ENCODE assay signal across 19 cellular contexts in the genomic region with DNA sequence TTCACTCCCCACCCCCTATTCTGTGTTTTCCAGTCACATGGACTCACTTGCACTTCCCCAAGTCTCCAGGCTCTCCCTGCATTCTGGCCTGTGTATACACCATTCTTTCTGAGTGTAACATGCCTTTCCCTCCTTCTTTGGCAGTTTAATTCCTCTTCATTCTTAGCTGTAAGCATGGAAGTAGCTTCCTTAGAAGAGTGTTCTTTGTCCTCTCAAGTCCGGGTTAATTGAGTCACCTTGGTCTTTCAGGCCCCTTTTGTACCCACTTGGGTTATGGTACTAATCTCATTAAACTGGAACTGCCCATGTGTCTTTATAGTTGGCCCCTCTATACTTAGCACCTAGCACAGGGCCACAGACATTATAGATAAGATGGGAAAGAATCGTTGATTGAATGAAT.
A peak's percentile ranks its signal among the peaks of the same experiment; 100 is the strongest.
DNase-seq lines count a peak whose midpoint lies in the region; ATAC-seq and TF ChIP-seq lines count a peak whose summit lies in the region.
"Had no signal": no experiment of that assay in that cellular context is flagged by ENCODE, and none has a peak within 500 bp of the region (broad histone marks: within the 10 kb centered on the region; RNA-seq: fewer than 3 reads in every experiment).

No MANE protein-coding gene starts in this region.

- H3K4me1 Mint-ChIP-seq in neural progenitor cell = peaks cover 17% of the 10 kb centered on the region
- H3K4me1 Mint-ChIP-seq: B cell; CD4-positive, CD25-positive, alpha-beta regulatory T cell; H9 had no signal

- H2AFZ ChIP-seq in SU-DHL-6 (ENCODE audit: low read depth, low read length, severe bottlenecking) (peak overlapping the region; percentile 25), neural progenitor cell (replicated peaks) (no peak overlapping the region)
- H2AFZ ChIP-seq: GM23248 had no signal

- H3K79me2 ChIP-seq in SU-DHL-6 (ENCODE audit: insufficient read depth, low read length) (no peaks in the 10 kb centered on the region), neural progenitor cell (ENCODE audit: low read depth) (no peaks in the 10 kb centered on the region)

- DNase-seq in NCI-H82 (lab: John Stamatoyannopoulos, UW) (peak; percentile 36), NCI-H82 treated with DMSO at 0.1 percent for 48 hours (lab: John Stamatoyannopoulos, UW; ENCODE audit: unreplicated experiment) (no peak), neural progenitor cell (ENCODE audit: low spot score) (peak; percentile 78), psoas muscle (no peak), iPS-NIHi11 (ENCODE audit: low spot score) (no peak)
- DNase-seq: Caco-2; CD4-positive, CD25-positive, alpha-beta regulatory T cell; CD8-positive, alpha-beta T cell; DMS153; DND-41; GM23248; H9 had no signal

- H3K9me3 ChIP-seq in SU-DHL-6 (ENCODE audit: insufficient read depth, low read length) (no peaks in the 10 kb centered on the region), neural progenitor cell (ENCODE audit: low read depth) (no peaks in the 10 kb centered on the region), psoas muscle (no peaks in the 10 kb centered on the region)
- H3K9me3 ChIP-seq: BLaER1, Caco-2 had no signal

- peak overlapping the region; percentile 3 for H3K27ac Mint-ChIP-seq in neural progenitor cell
- H3K27ac Mint-ChIP-seq: B cell; CD4-positive, CD25-positive, alpha-beta regulatory T cell; CD8-positive, alpha-beta T cell had no signal

- no peaks in the 10 kb centered on the region for H3K36me3 Mint-ChIP-seq in neural progenitor cell
- H3K36me3 Mint-ChIP-seq: CD4-positive, CD25-positive, alpha-beta regulatory T cell; CD8-positive, alpha-beta T cell had no signal

- H3F3A ChIP-seq in SU-DHL-6 (ENCODE audit: insufficient read depth) (no peaks in the 10 kb centered on the region), neural progenitor cell (ENCODE audit: low read depth) (peaks cover 12% of the 10 kb centered on the region)

- H3K9ac ChIP-seq in SU-DHL-6 (ENCODE audit: low read length) = no peak overlapping the region
- no peak overlapping the region for H3K9ac ChIP-seq in neural progenitor cell
- H3K9ac ChIP-seq: BLaER1, GM23248 had no signal

- H3K9me2 ChIP-seq in SU-DHL-6 (replicated peaks; ENCODE audit: insufficient read depth, low read length) = no peaks in the 10 kb centered on the region

- no peak overlapping the region for H3K4me3 ChIP-seq in SU-DHL-6 (ENCODE audit: insufficient read depth, low read length, poor library complexity, severe bottlenecking)
- H3K4me3 ChIP-seq in neural progenitor cell = no peak overlapping the region
- no peak overlapping the region for H3K4me3 ChIP-seq in psoas muscle
- H3K4me3 ChIP-seq: BLaER1, GM23248 had no signal

- ATAC-seq in psoas muscle = no peak
- ATAC-seq in SK-N-SH treated with all-trans-retinoic acid at 6 μM for 48 hours = no peak
- ATAC-seq: CD8-positive, alpha-beta T cell; HCT116 had no signal

- H3K27me3 ChIP-seq in SU-DHL-6 (ENCODE audit: low read length) = no peaks in the 10 kb centered on the region
- H3K27me3 ChIP-seq in neural progenitor cell = no peaks in the 10 kb centered on the region
- no peaks in the 10 kb centered on the region for H3K27me3 ChIP-seq in psoas muscle (ENCODE audit: insufficient read depth in 3 of 3, low read length in 2 of 3)
- H3K27me3 ChIP-seq: BLaER1 had no signal

- 81 to 89% (median 87%) methylated on average over 2 of the region's 2 CpGs for WGBS in psoas muscle, 3 donors

- H3K27ac ChIP-seq in SU-DHL-6 (ENCODE audit: low read depth, low read length) = no peak overlapping the region
- no peak overlapping the region for H3K27ac ChIP-seq in neural progenitor cell
- H3K27ac ChIP-seq in psoas muscle = no peak overlapping the region
- H3K27ac ChIP-seq: 22Rv1, BLaER1, C4-2B, GM23248 had no signal

- no peak overlapping the region for H3K4me3 Mint-ChIP-seq in neural progenitor cell
- H3K4me3 Mint-ChIP-seq: B cell; CD4-positive, CD25-positive, alpha-beta regulatory T cell; CD8-positive, alpha-beta T cell; H9 had no signal

- H3K4me2 ChIP-seq in SU-DHL-6 (ENCODE audit: low read depth, low read length, poor library complexity, severe bottlenecking) (no peak overlapping the region), neural progenitor cell (peak overlapping the region; percentile 46)
- H3K4me2 ChIP-seq: BLaER1 had no signal

- H3K4me1 ChIP-seq in neural progenitor cell (peaks cover 28% of the 10 kb centered on the region), psoas muscle (no peaks in the 10 kb centered on the region)
- H3K4me1 ChIP-seq: BLaER1 had no signal

- H3K9me3 Mint-ChIP-seq in neural progenitor cell = no peaks in the 10 kb centered on the region
- H3K9me3 Mint-ChIP-seq: H9 had no signal

- no peak for TF ChIP-seq CTCF in SU-DHL-6 (IDR thresholded peaks at IDR 0.05; ENCODE audit: insufficient read depth, low read length, poor library complexity, severe bottlenecking)
- TF ChIP-seq CTCF in neural progenitor cell (IDR thresholded peaks at IDR 0.05) = no peak
- TF ChIP-seq CTCF in psoas muscle (IDR thresholded peaks at IDR 0.05) = no peak

- intact Hi-C loops in psoas muscle (cut with DNase I) = no loop called here

- no peaks in the 10 kb centered on the region for H3K27me3 Mint-ChIP-seq in neural progenitor cell (ENCODE audit: insufficient read depth, low read depth)
- H3K27me3 Mint-ChIP-seq: B cell; CD4-positive, CD25-positive, alpha-beta regulatory T cell had no signal

- no peaks in the 10 kb centered on the region for H3K36me3 ChIP-seq in SU-DHL-6 (ENCODE audit: low read length)
- H3K36me3 ChIP-seq in neural progenitor cell = no peaks in the 10 kb centered on the region
- no peaks in the 10 kb centered on the region for H3K36me3 ChIP-seq in psoas muscle (ENCODE audit: insufficient read depth in 1 of 2, low read depth in 1 of 2)
- H3K36me3 ChIP-seq: BLaER1 had no signal

- H4K20me1 ChIP-seq in SU-DHL-6 (ENCODE audit: low read depth, low read length) (no peaks in the 10 kb centered on the region), neural progenitor cell (ENCODE audit: low read depth) (peaks cover 8% of the 10 kb centered on the region)
- H4K20me1 ChIP-seq: BLaER1 had no signal

TF ChIP-seq in SK-N-SH treated with all-trans-retinoic acid at 6 μM for 48 hours, 23 proteins besides CTCF, POLR2A, EP300 and RAD21:
- TF ChIP-seq PPARA (CRISPR knock-in tag; IDR thresholded peaks at IDR 0.05; ENCODE audit: borderline replicate concordance) = no peak
- TF ChIP-seq, protein P1, sequence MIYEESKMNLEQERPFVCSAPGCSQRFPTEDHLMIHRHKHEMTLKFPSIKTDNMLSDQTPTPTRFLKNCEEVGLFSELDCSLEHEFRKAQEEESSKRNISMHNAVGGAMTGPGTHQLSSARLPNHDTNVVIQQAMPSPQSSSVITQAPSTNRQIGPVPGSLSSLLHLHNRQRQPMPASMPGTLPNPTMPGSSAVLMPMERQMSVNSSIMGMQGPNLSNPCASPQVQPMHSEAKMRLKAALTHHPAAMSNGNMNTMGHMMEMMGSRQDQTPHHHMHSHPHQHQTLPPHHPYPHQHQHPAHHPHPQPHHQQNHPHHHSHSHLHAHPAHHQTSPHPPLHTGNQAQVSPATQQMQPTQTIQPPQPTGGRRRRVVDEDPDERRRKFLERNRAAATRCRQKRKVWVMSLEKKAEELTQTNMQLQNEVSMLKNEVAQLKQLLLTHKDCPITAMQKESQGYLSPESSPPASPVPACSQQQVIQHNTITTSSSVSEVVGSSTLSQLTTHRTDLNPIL (CRISPR knock-in tag; IDR thresholded peaks at IDR 0.05; ENCODE audit: low read depth) = no peak
- TF ChIP-seq ZNF8 (CRISPR knock-in tag; IDR thresholded peaks at IDR 0.05) = no peak
- no peak for TF ChIP-seq SNAI2 (CRISPR knock-in tag; IDR thresholded peaks at IDR 0.05)
- TF ChIP-seq OSR1 (CRISPR knock-in tag; IDR thresholded peaks at IDR 0.05) = no peak
- TF ChIP-seq ZFP30 (CRISPR knock-in tag; IDR thresholded peaks at IDR 0.05) = no peak
- TF ChIP-seq, protein P2, sequence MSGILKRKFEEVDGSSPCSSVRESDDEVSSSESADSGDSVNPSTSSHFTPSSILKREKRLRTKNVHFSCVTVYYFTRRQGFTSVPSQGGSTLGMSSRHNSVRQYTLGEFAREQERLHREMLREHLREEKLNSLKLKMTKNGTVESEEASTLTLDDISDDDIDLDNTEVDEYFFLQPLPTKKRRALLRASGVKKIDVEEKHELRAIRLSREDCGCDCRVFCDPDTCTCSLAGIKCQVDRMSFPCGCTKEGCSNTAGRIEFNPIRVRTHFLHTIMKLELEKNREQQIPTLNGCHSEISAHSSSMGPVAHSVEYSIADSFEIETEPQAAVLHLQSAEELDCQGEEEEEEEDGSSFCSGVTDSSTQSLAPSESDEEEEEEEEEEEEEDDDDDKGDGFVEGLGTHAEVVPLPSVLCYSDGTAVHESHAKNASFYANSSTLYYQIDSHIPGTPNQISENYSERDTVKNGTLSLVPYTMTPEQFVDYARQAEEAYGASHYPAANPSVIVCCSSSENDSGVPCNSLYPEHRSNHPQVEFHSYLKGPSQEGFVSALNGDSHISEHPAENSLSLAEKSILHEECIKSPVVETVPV (CRISPR knock-in tag; IDR thresholded peaks at IDR 0.05) = no peak
- no peak for TF ChIP-seq ARNTL (CRISPR knock-in tag; IDR thresholded peaks at IDR 0.05; ENCODE audit: borderline replicate concordance, low read depth)
- TF ChIP-seq TCF4 (CRISPR knock-in tag; IDR thresholded peaks at IDR 0.05; ENCODE audit: borderline replicate concordance) = no peak
- TF ChIP-seq ZFP3 (CRISPR knock-in tag; IDR thresholded peaks at IDR 0.05) = no peak
- TF ChIP-seq, protein P3, sequence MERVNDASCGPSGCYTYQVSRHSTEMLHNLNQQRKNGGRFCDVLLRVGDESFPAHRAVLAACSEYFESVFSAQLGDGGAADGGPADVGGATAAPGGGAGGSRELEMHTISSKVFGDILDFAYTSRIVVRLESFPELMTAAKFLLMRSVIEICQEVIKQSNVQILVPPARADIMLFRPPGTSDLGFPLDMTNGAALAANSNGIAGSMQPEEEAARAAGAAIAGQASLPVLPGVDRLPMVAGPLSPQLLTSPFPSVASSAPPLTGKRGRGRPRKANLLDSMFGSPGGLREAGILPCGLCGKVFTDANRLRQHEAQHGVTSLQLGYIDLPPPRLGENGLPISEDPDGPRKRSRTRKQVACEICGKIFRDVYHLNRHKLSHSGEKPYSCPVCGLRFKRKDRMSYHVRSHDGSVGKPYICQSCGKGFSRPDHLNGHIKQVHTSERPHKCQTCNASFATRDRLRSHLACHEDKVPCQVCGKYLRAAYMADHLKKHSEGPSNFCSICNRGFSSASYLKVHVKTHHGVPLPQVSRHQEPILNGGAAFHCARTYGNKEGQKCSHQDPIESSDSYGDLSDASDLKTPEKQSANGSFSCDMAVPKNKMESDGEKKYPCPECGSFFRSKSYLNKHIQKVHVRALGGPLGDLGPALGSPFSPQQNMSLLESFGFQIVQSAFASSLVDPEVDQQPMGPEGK (CRISPR knock-in tag; IDR thresholded peaks at IDR 0.05; ENCODE audit: borderline replicate concordance) = no peak
- no peak for TF ChIP-seq GLIS3 (CRISPR knock-in tag; IDR thresholded peaks at IDR 0.05)
- TF ChIP-seq ISL1 (CRISPR knock-in tag; IDR thresholded peaks at IDR 0.05) = no peak
TF ChIP-seq in SK-N-SH treated with all-trans-retinoic acid at 6 μM for 48 hours: peak in this region for 0.

Comparison
In these comparisons a context has a peak if more than half of its experiments do, and no peak if none do; other contexts are left out.
1. DNase-seq: peak in NCI-H82 (single experiment) and neural progenitor cell (single experiment); none in NCI-H82 treated with DMSO at 0.1 percent for 48 hours (single experiment), psoas muscle (0 of 2) and iPS-NIHi11 (single experiment).